ENCODE assay signal across 1 cellular context in genomic region chr1:167955915-167956314, GRCh38.
TF ChIP-seq lines count a peak whose summit lies in the region.

No MANE protein-coding gene starts in this region.

TF ChIP-seq in K562, 482 proteins besides CTCF, POLR2A, EP300 and RAD21:
- TF ChIP-seq RCOR1 (IDR thresholded peaks at IDR 0.05; ENCODE audit: borderline replicate concordance in 1 of 2, low read depth in 2 of 2, low read length in 2 of 2) (no peak), ATF7 (IDR thresholded peaks at IDR 0.05) (peak; percentile 85; the same call in 1 of the 2 replicates), KDM2B (CRISPR knock-in tag; IDR thresholded peaks at IDR 0.05) (no peak), ARID1B (IDR thresholded peaks at IDR 0.05) (no peak), DDX20 (tag; IDR thresholded peaks at IDR 0.05; ENCODE audit: low read depth) (no peak), CBFB (CRISPR knock-in tag; IDR thresholded peaks at IDR 0.05) (no peak), ELF4 (CRISPR knock-in tag; IDR thresholded peaks at IDR 0.05) (no peak), ZBTB1 (CRISPR knock-in tag; IDR thresholded peaks at IDR 0.05; ENCODE audit: borderline replicate concordance, low read depth) (no peak), ZC3H4 (CRISPR knock-in tag; IDR thresholded peaks at IDR 0.05; ENCODE audit: borderline replicate concordance) (no peak), C11orf30 (IDR thresholded peaks at IDR 0.05; ENCODE audit: low read depth) (peak; percentile 14; the same call in 1 of the 2 replicates), ZNF76 (CRISPR knock-in tag; IDR thresholded peaks at IDR 0.05; ENCODE audit: borderline replicate concordance) (no peak), SAFB2 (IDR thresholded peaks at IDR 0.05; ENCODE audit: borderline replicate concordance, low read depth, low read length, severe bottlenecking) (no peak), SIN3A (IDR thresholded peaks at IDR 0.05; ENCODE audit: borderline replicate concordance in 2 of 2, control insufficient read depth in 1 of 2, low read depth in 2 of 2, low read length in 2 of 2) (no peak), ARNT (IDR thresholded peaks at IDR 0.05) (no peak), JUND (IDR thresholded peaks at IDR 0.05; ENCODE audit: borderline replicate concordance, low read depth, low read length) (no peak), JUND (tag; IDR thresholded peaks at IDR 0.05; ENCODE audit: borderline replicate concordance, low read depth, low read length) (peak; percentile 45; the same call in 1 of the 3 replicates), RFX5 (IDR thresholded peaks at IDR 0.05; ENCODE audit: low read depth, low read length) (no peak), ZNF224 (CRISPR knock-in tag; IDR thresholded peaks at IDR 0.05) (no peak), ATF3 (IDR thresholded peaks at IDR 0.05) (peak; percentile 81), ATF3 (CRISPR knock-in tag; conservative IDR thresholded peaks at IDR 0.05) (no peak), ZNF511 (CRISPR knock-in tag; IDR thresholded peaks at IDR 0.05) (no peak)
